In genomic region chr16:228917-229730, GRCh38 we compare ENCODE assay signal across 8 cellular contexts. TPM values are rescaled to one million over a fixed set of nuclear protein-coding genes. Genes with fewer than 3 reads are reported as not detected.
A peak's percentile ranks its signal among the peaks of the same experiment; 100 is the strongest.
DNase-seq lines count a peak whose midpoint lies in the region; TF ChIP-seq lines count a peak whose summit lies in the region.

Gene LUC7L (minus strand): TSS chr16:229449. CDS start chr16:229339, 110 bp downstream.

- peaks cover 19% of the 10 kb centered on the region for H3K4me1 ChIP-seq in Loucy (ENCODE audit: insufficient read depth, low read length, poor library complexity, severe bottlenecking)

- peak within 1 kb of the TSS; percentile 92 for H3K9ac ChIP-seq in Loucy (ENCODE audit: low read depth, low read length, poor library complexity, severe bottlenecking)

- peak within 1 kb of the TSS; percentile 98 for H3K4me3 ChIP-seq in Loucy (ENCODE audit: low read length, poor library complexity, severe bottlenecking)
- H3K4me3 ChIP-seq in fibroblast of the aortic adventitia (ENCODE audit: low read depth, low read length) = peak within 1 kb of the TSS; percentile 86

- H3K9me3 ChIP-seq in Loucy (ENCODE audit: insufficient read depth, low read depth, low read length) = no peaks in the 10 kb centered on the region

- H3K27me3 Mint-ChIP-seq in nephron (ENCODE audit: low read depth) = no peaks in the 10 kb centered on the region
- H3K27me3 Mint-ChIP-seq in stimulated activated naive CD8-positive, alpha-beta T cell treated with anti-CD3 and anti-CD28 coated beads, Interleukin-15, Interleukin-2, amounts not matched to agents 100 ng/mL and 50 ng/mL, for 24 hours = no peaks in the 10 kb centered on the region

- no peaks in the 10 kb centered on the region for H3K27me3 ChIP-seq in Loucy (ENCODE audit: insufficient read depth, low read length, poor library complexity, severe bottlenecking)

- peaks cover 38% of the 10 kb centered on the region for H3K79me2 ChIP-seq in Loucy (ENCODE audit: insufficient read depth, low read length)

- peak within 1 kb of the TSS; percentile 96 to 99 (median 99) for H3K4me3 Mint-ChIP-seq in nephron
- H3K4me3 Mint-ChIP-seq in stimulated activated naive CD8-positive, alpha-beta T cell treated with anti-CD3 and anti-CD28 coated beads, Interleukin-15, Interleukin-2, amounts not matched to agents 100 ng/mL and 50 ng/mL, for 24 hours = peak within 1 kb of the TSS; percentile 95

- H3K27ac Mint-ChIP-seq in nephron = peak within 1 kb of the TSS; percentile 87 to 97 (median 97)
- peak within 1 kb of the TSS; percentile 85 for H3K27ac Mint-ChIP-seq in stimulated activated naive CD8-positive, alpha-beta T cell treated with anti-CD3 and anti-CD28 coated beads, Interleukin-15, Interleukin-2, amounts not matched to agents 100 ng/mL and 50 ng/mL, for 24 hours

- H3K4me1 Mint-ChIP-seq in nephron = peaks cover 24% of the 10 kb centered on the region
- peaks cover 34% of the 10 kb centered on the region for H3K4me1 Mint-ChIP-seq in stimulated activated naive CD8-positive, alpha-beta T cell treated with anti-CD3 and anti-CD28 coated beads, Interleukin-15, Interleukin-2, amounts not matched to agents 100 ng/mL and 50 ng/mL, for 24 hours (ENCODE audit: low read depth)

- H3F3A ChIP-seq in Loucy (ENCODE audit: low read depth) = no peaks in the 10 kb centered on the region

- H4K20me1 ChIP-seq in Loucy (ENCODE audit: insufficient read depth, low read length, poor library complexity, severe bottlenecking) = peaks cover 32% of the 10 kb centered on the region

- H3K4me2 ChIP-seq in Loucy (ENCODE audit: low read depth, low read length, poor library complexity, severe bottlenecking) = peak within 1 kb of the TSS; percentile 88

- peaks cover 35% of the 10 kb centered on the region for H3K36me3 Mint-ChIP-seq in nephron (ENCODE audit: low read depth)
- H3K36me3 Mint-ChIP-seq in stimulated activated naive CD8-positive, alpha-beta T cell treated with anti-CD3 and anti-CD28 coated beads, Interleukin-15, Interleukin-2, amounts not matched to agents 100 ng/mL and 50 ng/mL, for 24 hours (ENCODE audit: low read depth) = peaks cover 31% of the 10 kb centered on the region

- DNase-seq in EH (ENCODE audit: low read depth) (peak; percentile 89), H4 (ENCODE audit: low spot score) (peak; percentile 79), SHP77 treated with DMSO at 0.1 percent for 48 hours (lab: John Stamatoyannopoulos, UW) (peak; percentile 73), fibroblast of the aortic adventitia (ENCODE audit: low read depth) (peak; percentile 82)
- peak; percentile 95 for DNase-seq in activated effector memory CD4-positive, alpha-beta T cell treated with anti-CD3 and anti-CD28 coated beads, Interleukin-2, amount 50 U/mL, for 16 hours

- TF ChIP-seq CTCF in Loucy (conservative IDR thresholded peaks at IDR 0.05; ENCODE audit: low read length) = no peak
- TF ChIP-seq CTCF in fibroblast of the aortic adventitia (IDR thresholded peaks at IDR 0.05; ENCODE audit: insufficient read depth, low read length) = no peak
- no peak for TF ChIP-seq CTCF in nephron (IDR thresholded peaks at IDR 0.05; ENCODE audit: unreplicated experiment in 3 of 3)

- no peaks in the 10 kb centered on the region for H3K9me2 ChIP-seq in Loucy (replicated peaks; ENCODE audit: low read depth, low read length)

- peaks cover 5% of the 10 kb centered on the region; the same call in 1 of the 2 replicates for H3K36me3 ChIP-seq in Loucy (ENCODE audit: insufficient read depth, low read length)

- H2AFZ ChIP-seq in Loucy (ENCODE audit: low read length) = peak within 1 kb of the TSS; percentile 86; the same call in 1 of the 2 replicates

- no peaks in the 10 kb centered on the region for H3K9me3 Mint-ChIP-seq in nephron
- H3K9me3 Mint-ChIP-seq in stimulated activated naive CD8-positive, alpha-beta T cell treated with anti-CD3 and anti-CD28 coated beads, Interleukin-15, Interleukin-2, amounts not matched to agents 100 ng/mL and 50 ng/mL, for 24 hours = no peaks in the 10 kb centered on the region

RNA-seq across cellular contexts. Expression of gene LUC7L, which starts in this region (rescaled TPM):
- 39.6 and 44.7 TPM in 2 replicates for total RNA-seq in H4 (2014; rRNA removed; shearing (Covaris generic))
- 37.0 and 82.3 TPM in 2 replicates for total RNA-seq in fibroblast of the aortic adventitia (ENCODE audit: low replicate concordance)

Comparison
In these comparisons a context has a peak if more than half of its experiments do, and no peak if none do; other contexts are left out.
1. Peak in every context shown above with its lines: DNase-seq and H3K4me3 ChIP-seq.